Comparison of ENCODE assay signal across 16 cellular contexts in genomic region chr3:58260733-58261132, GRCh38. TPM values are rescaled to one million over a fixed set of nuclear protein-coding genes. Genes with fewer than 3 reads are reported as not detected.
DNase-seq lines count a peak whose midpoint lies in the region; ATAC-seq and TF ChIP-seq lines count a peak whose summit lies in the region.
"Had no signal": no experiment of that assay in that cellular context is flagged by ENCODE, and none has a peak within 500 bp of the region (broad histone marks: within the 10 kb centered on the region; RNA-seq: fewer than 3 reads in every experiment).

No MANE protein-coding gene starts in this region.

- TF ChIP-seq EP300 in neural cell (conservative IDR thresholded peaks at IDR 0.05; ENCODE audit: poor library complexity, severe bottlenecking), result no peak

- no TSS peak for BruUV-seq in HCT116 (replicated peaks; lab: Mats Ljungman, UMichigan)

- H3K9me2 ChIP-seq in HCT116 (ENCODE audit: insufficient read depth) (no peaks in the 10 kb centered on the region), neural cell (ENCODE audit: insufficient read depth, low read length) (no peaks in the 10 kb centered on the region)

- H3K27me3 ChIP-seq in HCT116 (ENCODE audit: insufficient read depth, low read length) (no peaks in the 10 kb centered on the region), neural cell (ENCODE audit: insufficient read depth, low read depth, low read length) (no peaks in the 10 kb centered on the region)
- H3K27me3 ChIP-seq: colonic mucosa, foreskin keratinocyte, upper lobe of right lung had no signal

- H3K79me2 ChIP-seq in HCT116 (ENCODE audit: insufficient read depth, low read length) (no peaks in the 10 kb centered on the region), neural cell (replicated peaks; ENCODE audit: insufficient read depth, low read length) (no peaks in the 10 kb centered on the region)
- H3K79me2 ChIP-seq: parathyroid adenoma had no signal

- TF ChIP-seq RAD21 in HCT116 (IDR thresholded peaks at IDR 0.05; ENCODE audit: low read depth), result no peak
- no peak for TF ChIP-seq RAD21 in neural cell (conservative IDR thresholded peaks at IDR 0.05)

- TF ChIP-seq POLR2A in HCT116 (IDR thresholded peaks at IDR 0.05; ENCODE audit: borderline replicate concordance, extremely low read depth, insufficient read depth, insufficient read length), result no peak

- no peak overlapping the region for H3K9ac ChIP-seq in HCT116 (ENCODE audit: low read length)
- peak overlapping the region; percentile 34 for H3K9ac ChIP-seq in neural cell (ENCODE audit: low read length)
- H3K9ac ChIP-seq: parathyroid adenoma had no signal

- no peaks in the 10 kb centered on the region; a peak in 1 of 4 replicates for H3K36me3 ChIP-seq in HCT116 (ENCODE audit: control insufficient read depth in 1 of 2, insufficient read depth in 2 of 2, low read length in 2 of 2)
- no peaks in the 10 kb centered on the region for H3K36me3 ChIP-seq in neural cell (ENCODE audit: insufficient read depth, low read length)
- H3K36me3 ChIP-seq: colonic mucosa had no signal

- peaks cover 13 to 16% of the 10 kb centered on the region in 2 experiments for H3K4me1 ChIP-seq in HCT116 (ENCODE audit: control insufficient read depth in 1 of 2, insufficient read depth in 2 of 2, low read length in 2 of 2)
- H3K4me1 ChIP-seq: colonic mucosa, foreskin keratinocyte, parathyroid adenoma, upper lobe of right lung had no signal

- no peaks in the 10 kb centered on the region for H3F3A ChIP-seq in neural cell (ENCODE audit: insufficient read depth, low read length, poor library complexity, severe bottlenecking)

- no peak overlapping the region for H3K4me3 Mint-ChIP-seq in activated CD4-positive, alpha-beta memory T cell treated with anti-CD3 and anti-CD28 coated beads, Interleukin-2, amount 10 ng/mL, durations not matched to agents 7 days and 5 days

- DNase-seq in AG20443 (ENCODE audit: low spot score), result peak; percentile 65
- no peak for DNase-seq in HCT116 (ENCODE audit: low read depth, low spot score)
- DNase-seq in astrocyte of the hippocampus (ENCODE audit: low read depth, low spot score), result peak; percentile 71
- DNase-seq in activated CD4-positive, alpha-beta memory T cell treated with anti-CD3 and anti-CD28 coated beads, Interleukin-2, amount 10 ng/mL, durations not matched to agents 7 days and 5 days, result no peak
- no peak for DNase-seq in NCI-H1930 (lab: John Stamatoyannopoulos, UW)
- no peak for DNase-seq in NCI-H1105 treated with DMSO at 0.1 percent for 48 hours (lab: John Stamatoyannopoulos, UW)
- DNase-seq: activated T-cell treated with anti-CD3 and anti-CD28 coated beads for 4 hours, colonic mucosa, DMS53, foreskin keratinocyte, left cardiac atrium, NCI-H1417 treated with DMSO at 0.1 percent for 48 hours, T-helper 9 cell, upper lobe of right lung had no signal

- H2AFZ ChIP-seq in HCT116 (ENCODE audit: low read depth, low read length, poor library complexity, severe bottlenecking) (no peak overlapping the region), neural cell (ENCODE audit: low read depth, low read length) (no peak overlapping the region)
- H2AFZ ChIP-seq: parathyroid adenoma had no signal

- H3K4me3 ChIP-seq in HCT116 (replicated peaks in 1 of 2; ENCODE audit: low read depth in 1 of 2, low read length in 2 of 2) (no peak overlapping the region), neural cell (ENCODE audit: low read length) (peak overlapping the region; percentile 18)
- H3K4me3 ChIP-seq: colonic mucosa, upper lobe of right lung had no signal

- no peak overlapping the region for H3K27ac ChIP-seq in HCT116 (ENCODE audit: low read depth, low read length)
- peak overlapping the region; percentile 64 for H3K27ac ChIP-seq in neural cell (ENCODE audit: low read length)
- H3K27ac ChIP-seq: colonic mucosa, foreskin keratinocyte, parathyroid adenoma, upper lobe of right lung had no signal

- H3K36me3 Mint-ChIP-seq in activated CD4-positive, alpha-beta memory T cell treated with anti-CD3 and anti-CD28 coated beads, Interleukin-2, amount 10 ng/mL, durations not matched to agents 7 days and 5 days (ENCODE audit: low read depth), result no peaks in the 10 kb centered on the region

- intact Hi-C loops in HCT116 (cut with micrococcal nuclease), result no loop called here

- no peak overlapping the region for H3K27ac Mint-ChIP-seq in activated CD4-positive, alpha-beta memory T cell treated with anti-CD3 and anti-CD28 coated beads, Interleukin-2, amount 10 ng/mL, durations not matched to agents 7 days and 5 days

- no peaks in the 10 kb centered on the region for H4K20me1 ChIP-seq in HCT116 (ENCODE audit: insufficient read depth)
- no peaks in the 10 kb centered on the region for H4K20me1 ChIP-seq in neural cell (ENCODE audit: insufficient read depth)

- peak overlapping the region; percentile 29 for H3K4me2 ChIP-seq in HCT116 (ENCODE audit: low read length)
- no peak overlapping the region for H3K4me2 ChIP-seq in neural cell (ENCODE audit: low read length)

- no peaks in the 10 kb centered on the region for H3K27me3 Mint-ChIP-seq in activated CD4-positive, alpha-beta memory T cell treated with anti-CD3 and anti-CD28 coated beads, Interleukin-2, amount 10 ng/mL, durations not matched to agents 7 days and 5 days

- RAD21 ChIA-PET in HCT116 (lab: Charles Lee; ENCODE audit: low non-redundant PET in 1 of 2, low total read pairs in 2 of 2, uncharacterized antibody in 2 of 2, unreplicated experiment in 2 of 2), result no interaction called here

- TF ChIP-seq CTCF in HCT116 (IDR thresholded peaks at IDR 0.05 in 2 of 3, conservative IDR thresholded peaks at IDR 0.05 in 1 of 3; ENCODE audit: borderline replicate concordance in 1 of 3, insufficient read depth in 1 of 3, low read depth in 2 of 3, low read length in 2 of 3) (no peak), neural cell (IDR thresholded peaks at IDR 0.05; ENCODE audit: poor library complexity, severe bottlenecking) (no peak)

- peaks cover 12% of the 10 kb centered on the region for H3K4me1 Mint-ChIP-seq in activated CD4-positive, alpha-beta memory T cell treated with anti-CD3 and anti-CD28 coated beads, Interleukin-2, amount 10 ng/mL, durations not matched to agents 7 days and 5 days

- CTCF ChIA-PET in HCT116 (lab: Charles Lee), result no interaction called here
- CTCF ChIA-PET in activated CD4-positive, alpha-beta memory T cell treated with anti-CD3 and anti-CD28 coated beads, Interleukin-2, amount 10 ng/mL, durations not matched to agents 7 days and 5 days (lab: Charles Lee), result interaction anchor here (1.0 to 1.3 kb wide), 2 partner anchors 42 to 83 kb away, joined by 3 to 5 read pairs; no protein-coding TSS in a partner anchor

- H3K9me3 ChIP-seq in HCT116 (ENCODE audit: control insufficient read depth in 1 of 2, insufficient read depth in 1 of 2, low read depth in 1 of 2, low read length in 2 of 2) (no peaks in the 10 kb centered on the region), neural cell (ENCODE audit: low read length) (no peaks in the 10 kb centered on the region)
- H3K9me3 ChIP-seq: colonic mucosa, upper lobe of right lung had no signal

- POLR2A ChIA-PET in HCT116 (lab: Charles Lee), result no interaction called here
- POLR2A ChIA-PET in activated CD4-positive, alpha-beta memory T cell treated with anti-CD3 and anti-CD28 coated beads, Interleukin-2, amount 10 ng/mL, durations not matched to agents 7 days and 5 days (lab: Charles Lee), result interaction anchor here (0.7 kb wide), 1 partner anchor 23 kb away, joined by 3 read pairs; the partner anchor contains the start of gene ABHD6

- peak; percentile 67 for ATAC-seq in HCT116
- ATAC-seq: foreskin keratinocyte had no signal

- no peaks in the 10 kb centered on the region for H3K9me3 Mint-ChIP-seq in activated CD4-positive, alpha-beta memory T cell treated with anti-CD3 and anti-CD28 coated beads, Interleukin-2, amount 10 ng/mL, durations not matched to agents 7 days and 5 days

TF ChIP-seq in HCT116, 20 proteins besides CTCF, POLR2A, EP300 and RAD21 (continues in another document):
- no peak for TF ChIP-seq ELF1 (IDR thresholded peaks at IDR 0.05; ENCODE audit: borderline replicate concordance, low read depth)

TF ChIP-seq in neural cell, 6 proteins besides CTCF, POLR2A, EP300 and RAD21 (continues in another document):
- TF ChIP-seq TAF1 (IDR thresholded peaks at IDR 0.05; ENCODE audit: low read depth), result no peak
- no peak for TF ChIP-seq SMC3 (conservative IDR thresholded peaks at IDR 0.05; ENCODE audit: poor library complexity)
- TF ChIP-seq MXI1 (conservative IDR thresholded peaks at IDR 0.05; ENCODE audit: poor library complexity, severe bottlenecking), result no peak

RNA-seq across cellular contexts. Expression of gene ABHD6, which starts 23.1 kb away (rescaled TPM):
- 12.7 TPM for total RNA-seq in HCT116 (2021; ENCODE audit: unreplicated experiment)
- polyA plus RNA-seq in HCT116 (2012), result 6.3 and 7.8 TPM in 2 replicates
- 34.0 and 38.9 TPM in 2 replicates for polyA plus RNA-seq in neural cell
- 36.5 and 40.6 TPM in 2 replicates for polyA minus RNA-seq in neural cell
- 1 to 10 TPM; 4.5 to 6.1 TPM for total RNA-seq in activated CD4-positive, alpha-beta memory T cell treated with anti-CD3 and anti-CD28 coated beads, Interleukin-2, amount 10 ng/mL, durations not matched to agents 7 days and 5 days

RNA-seq across cellular contexts. Expression of gene RPP14, which starts 45.3 kb away (rescaled TPM):
- 22.4 TPM for total RNA-seq in HCT116 (2021; ENCODE audit: unreplicated experiment)
- 9.2 and 11.1 TPM in 2 replicates for polyA plus RNA-seq in HCT116 (2012)
- polyA plus RNA-seq in neural cell, result 12.8 and 13.0 TPM in 2 replicates
- polyA minus RNA-seq in neural cell, result 19.0 and 20.9 TPM in 2 replicates
- 10 to 100 TPM; 10.7 to 11.2 TPM for total RNA-seq in activated CD4-positive, alpha-beta memory T cell treated with anti-CD3 and anti-CD28 coated beads, Interleukin-2, amount 10 ng/mL, durations not matched to agents 7 days and 5 days

RNA-seq across cellular contexts. Expression of gene HTD2, which starts 45.6 kb away (rescaled TPM):
- 13.5 TPM for total RNA-seq in HCT116 (2021; ENCODE audit: unreplicated experiment)
- polyA plus RNA-seq in HCT116 (2012), result 4.9 and 6.0 TPM in 2 replicates
- polyA plus RNA-seq in neural cell, result 19.0 and 23.2 TPM in 2 replicates
- 17.0 and 20.5 TPM in 2 replicates for polyA minus RNA-seq in neural cell
- total RNA-seq in activated CD4-positive, alpha-beta memory T cell treated with anti-CD3 and anti-CD28 coated beads, Interleukin-2, amount 10 ng/mL, durations not matched to agents 7 days and 5 days, result 1 to 10 TPM; 6.3 to 8.5 TPM

RNA-seq across cellular contexts. Expression of gene DNASE1L3, which starts 50.0 kb away (rescaled TPM):
- total RNA-seq in HCT116 (2021; ENCODE audit: unreplicated experiment), result not detected
- polyA plus RNA-seq in HCT116 (2012), result not detected in 2 replicates
- polyA plus RNA-seq in neural cell, result not detected in 2 replicates
- polyA minus RNA-seq in neural cell, result not detected in 2 replicates
- not detected for total RNA-seq in activated CD4-positive, alpha-beta memory T cell treated with anti-CD3 and anti-CD28 coated beads, Interleukin-2, amount 10 ng/mL, durations not matched to agents 7 days and 5 days
- total RNA-seq: foreskin keratinocyte had no signal
- polyA plus RNA-seq: foreskin keratinocyte had no signal

Comparison
In these comparisons a context has a peak if more than half of its experiments do, and no peak if none do; other contexts are left out.
1. DNase-seq: peak in AG20443 (single experiment) and astrocyte of the hippocampus (single experiment); none in HCT116 (single experiment), activated CD4-positive, alpha-beta memory T cell treated with anti-CD3 and anti-CD28 coated beads, Interleukin-2, amount 10 ng/mL, durations not matched to agents 7 days and 5 days (single experiment), NCI-H1930 (0 of 2) and NCI-H1105 treated with DMSO at 0.1 percent for 48 hours (single experiment).